Comparison of ENCODE assay signal across 8 cellular contexts in the genomic region with DNA sequence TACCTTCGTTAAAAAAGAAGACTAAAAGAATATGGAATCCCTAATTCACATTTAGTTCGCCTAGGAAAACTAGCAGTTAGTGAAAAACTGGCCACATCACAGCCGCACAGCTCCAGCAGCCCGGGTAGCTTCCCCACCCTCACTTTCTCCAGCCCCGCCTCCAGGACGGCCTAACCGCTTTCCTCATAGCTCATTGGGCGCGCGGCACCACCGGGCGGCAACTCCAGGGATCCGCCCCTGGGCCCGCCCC. TPM values are rescaled to one million over a fixed set of nuclear protein-coding genes. Genes with fewer than 3 reads are reported as not detected.
DNase-seq lines count a peak whose midpoint lies in the region; ATAC-seq and TF ChIP-seq lines count a peak whose summit lies in the region.

No MANE protein-coding gene starts in this region.

- peak overlapping the region; percentile 81 for H2AFZ ChIP-seq in OCI-LY3 (ENCODE audit: low read depth, low read length)

- peak overlapping the region; percentile 83 for H3K4me2 ChIP-seq in OCI-LY3 (ENCODE audit: low read length)

- H3K9ac ChIP-seq in OCI-LY3 (ENCODE audit: low read length), result peak overlapping the region; percentile 95
- peak overlapping the region; percentile 91 for H3K9ac ChIP-seq in adipocyte (ENCODE audit: low read length)

- peaks cover 6% of the 10 kb centered on the region; the same call in 1 of the 2 replicates for H4K20me1 ChIP-seq in OCI-LY3 (ENCODE audit: insufficient read depth, low read length)

- H3K36me3 ChIP-seq in OCI-LY3 (replicated peaks; ENCODE audit: low read depth, low read length) (no peaks in the 10 kb centered on the region), adipocyte (ENCODE audit: control insufficient read depth, insufficient read depth, low read length, severe bottlenecking) (no peaks in the 10 kb centered on the region), right atrium auricular region (no peaks in the 10 kb centered on the region)

- peak; percentile 98 for DNase-seq in activated T-cell treated with anti-CD3 and anti-CD28 coated beads for 24 hours (ENCODE audit: low read depth)
- no peak for DNase-seq in activated T-cell treated with anti-CD3 and anti-CD28 coated beads, Interleukin-2, amount 50 U/mL, for 1 hour
- DNase-seq in adipocyte (ENCODE audit: low read depth), result peak; percentile 99
- DNase-seq in right atrium auricular region (ENCODE audit: low spot score), result peak; percentile 98
- DNase-seq in skeletal muscle cell (ENCODE audit: low read depth), result peak; percentile 87
- no peak for DNase-seq in SW 1271 (lab: John Stamatoyannopoulos, UW)

- H3K27ac ChIP-seq in OCI-LY3 (ENCODE audit: low read length), result no peak overlapping the region
- H3K27ac ChIP-seq in right atrium auricular region, result peak overlapping the region; percentile 99

- H3K27me3 ChIP-seq in OCI-LY3 (ENCODE audit: low read depth, low read length) (no peaks in the 10 kb centered on the region), adipocyte (replicated peaks; ENCODE audit: control insufficient read depth, insufficient read depth, low read length) (no peaks in the 10 kb centered on the region), right atrium auricular region (no peaks in the 10 kb centered on the region)

- H3K9me3 ChIP-seq in OCI-LY3 (ENCODE audit: insufficient read depth, low read length), result no peaks in the 10 kb centered on the region
- no peaks in the 10 kb centered on the region for H3K9me3 ChIP-seq in adipocyte (ENCODE audit: control insufficient read depth, low read length)
- H3K9me3 ChIP-seq in right atrium auricular region, result no peaks in the 10 kb centered on the region

- H3K4me3 ChIP-seq in OCI-LY3 (ENCODE audit: low read length), result peak overlapping the region; percentile 96
- peak overlapping the region; percentile 88 for H3K4me3 ChIP-seq in adipocyte (ENCODE audit: low read length)
- H3K4me3 ChIP-seq in right atrium auricular region, result peak overlapping the region; percentile 98 to 99
- peak overlapping the region; percentile 93 for H3K4me3 ChIP-seq in skeletal muscle cell (ENCODE audit: low read depth, low read length)

- peaks cover 13% of the 10 kb centered on the region for H3K4me1 ChIP-seq in OCI-LY3 (ENCODE audit: low read length)
- peaks cover 18% of the 10 kb centered on the region for H3K4me1 ChIP-seq in adipocyte (ENCODE audit: control insufficient read depth, insufficient read depth, low read length)
- peaks cover 0 to 31% of the 10 kb centered on the region in 2 donors for H3K4me1 ChIP-seq in right atrium auricular region

- TF ChIP-seq CTCF in OCI-LY3 (IDR thresholded peaks at IDR 0.05; ENCODE audit: low read depth, low read length) (no peak), right atrium auricular region (IDR thresholded peaks at IDR 0.05) (no peak)

- peaks cover 36% of the 10 kb centered on the region for H3K79me2 ChIP-seq in OCI-LY3 (ENCODE audit: low read length)

- ATAC-seq in HG02852 (IDR thresholded peaks at IDR 0.05; ENCODE audit: unreplicated experiment), result peak; percentile 96

RNA-seq across cellular contexts. Expression of a gene that starts 0.2 kb away (rescaled TPM):
- total RNA-seq in right atrium auricular region, result 10 to 100 TPM; 16.7 to 20.8 TPM

RNA-seq across cellular contexts. Expression of a gene that starts 35.8 kb away (rescaled TPM):
- 1 to 10 TPM; 2.0 to 8.4 TPM for total RNA-seq in right atrium auricular region

Comparison
In these comparisons a context has a peak if more than half of its experiments do, and no peak if none do; other contexts are left out.
1. DNase-seq: peak in activated T-cell treated with anti-CD3 and anti-CD28 coated beads for 24 hours (single experiment), adipocyte (single experiment), right atrium auricular region (single experiment) and skeletal muscle cell (single experiment); none in activated T-cell treated with anti-CD3 and anti-CD28 coated beads, Interleukin-2, amount 50 U/mL, for 1 hour (single experiment) and SW 1271 (0 of 2).
2. Peak in every context shown above with its lines, with median percentiles within 50 percentile points of each other: H3K4me3 ChIP-seq.